In genomic region chrX:13487731-13488505, GRCh38 we compare ENCODE assay signal across 8 cellular contexts.
DNase-seq lines count a peak whose midpoint lies in the region; ATAC-seq, FAIRE-seq and TF ChIP-seq lines count a peak whose summit lies in the region.

No MANE protein-coding gene starts in this region.

- peak overlapping the region; percentile 70 for H3K27ac Mint-ChIP-seq in activated naive CD8-positive, alpha-beta T cell treated with anti-CD3 and anti-CD28 coated beads, Interleukin-2, amount 10 ng/mL, durations not matched to agents 7 days and 5 days

- peaks cover 0 to 8% (median 7%) of the 10 kb centered on the region in 3 donors for H3K4me1 ChIP-seq in pancreas

- no peaks in the 10 kb centered on the region for H3K36me3 Mint-ChIP-seq in activated naive CD8-positive, alpha-beta T cell treated with anti-CD3 and anti-CD28 coated beads, Interleukin-2, amount 10 ng/mL, durations not matched to agents 7 days and 5 days

- H3K4me1 Mint-ChIP-seq in activated naive CD8-positive, alpha-beta T cell treated with anti-CD3 and anti-CD28 coated beads, Interleukin-2, amount 10 ng/mL, durations not matched to agents 7 days and 5 days: peaks cover 24% of the 10 kb centered on the region

- H3K4me3 ChIP-seq in pancreas: no peak overlapping the region

- no peak overlapping the region for H3K4me3 Mint-ChIP-seq in activated naive CD8-positive, alpha-beta T cell treated with anti-CD3 and anti-CD28 coated beads, Interleukin-2, amount 10 ng/mL, durations not matched to agents 7 days and 5 days

- POLR2A ChIA-PET in activated naive CD8-positive, alpha-beta T cell treated with anti-CD3 and anti-CD28 coated beads, Interleukin-2, amount 10 ng/mL, durations not matched to agents 7 days and 5 days (lab: Charles Lee): interaction anchor here (0.6 to 1.6 kb wide), 14 partner anchors 14 to 544 kb away, joined by 3 to 11 read pairs (median 3); partner anchors contain the start of gene TMSB4X

- H3K9me3 Mint-ChIP-seq in activated naive CD8-positive, alpha-beta T cell treated with anti-CD3 and anti-CD28 coated beads, Interleukin-2, amount 10 ng/mL, durations not matched to agents 7 days and 5 days: no peaks in the 10 kb centered on the region

- H3K27ac ChIP-seq in pancreas: peak overlapping the region in 2 of 4 donors; percentile 49 to 61

- peak; percentile 52 for TF ChIP-seq CTCF in GM13976 (IDR thresholded peaks at IDR 0.05; ENCODE audit: borderline replicate concordance, control extremely low read depth, extremely low read depth, insufficient read depth, missing control alignments)
- TF ChIP-seq CTCF in pancreas (IDR thresholded peaks at IDR 0.05): peak; percentile 23 to 51 (median 36)

- DNase-seq in AG08395 (ENCODE audit: low spot score): peak; percentile 78
- peak; percentile 48 for DNase-seq in GM13976 (ENCODE audit: low spot score)
- DNase-seq in HuH-7.5 (ENCODE audit: low spot score): peak; percentile 10
- DNase-seq in OCI-M1 (lab: John Stamatoyannopoulos, UW): peak; percentile 77
- no peak for DNase-seq in activated naive CD8-positive, alpha-beta T cell treated with anti-CD3 and anti-CD28 coated beads, Interleukin-2, amount 10 ng/mL, durations not matched to agents 7 days and 5 days
- DNase-seq in glomerular visceral epithelial cell (ENCODE audit: extremely low spot score): peak; percentile 75
- DNase-seq in pancreas: peak in 3 of 6 donors; percentile 11 to 48 (median 37)

- FAIRE-seq in pancreas (lab: Jason Lieb, UNC): no peak

- ATAC-seq in activated naive CD8-positive, alpha-beta T cell treated with anti-CD3 and anti-CD28 coated beads, Interleukin-2, amount 10 ng/mL, durations not matched to agents 7 days and 5 days (ENCODE audit: low read depth): peak; percentile 68
- ATAC-seq in pancreas: peak; percentile 82 to 92 (median 90)
- ATAC-seq in GM19397 (IDR thresholded peaks at IDR 0.05; ENCODE audit: unreplicated experiment): no peak

- H3K27me3 Mint-ChIP-seq in activated naive CD8-positive, alpha-beta T cell treated with anti-CD3 and anti-CD28 coated beads, Interleukin-2, amount 10 ng/mL, durations not matched to agents 7 days and 5 days: no peaks in the 10 kb centered on the region

- H3K36me3 ChIP-seq in pancreas: no peaks in the 10 kb centered on the region

- H3K27me3 ChIP-seq in pancreas: peaks cover 0 to 13% (median 0%) of the 10 kb centered on the region in 4 donors

- intact Hi-C loops in pancreas (cut with DNase I): loop anchor here in 2 of 3 donors (5.0 to 10.0 kb wide), 2 partner anchors 511 to 533 kb away; partner anchors contain the start of gene TMSB4X (in 1 of the 2)

- WGBS in pancreas, 2 donors: 5 to 13% methylated on average over 7 of the region's 7 CpGs

- no peaks in the 10 kb centered on the region for H3K9me3 ChIP-seq in pancreas

- in situ Hi-C loops in GM13976 (cut with MboI; ENCODE audit: low sequenced_read_pairs, unreplicated experiment): loop anchor here (5.0 to 25.0 kb wide), 4 partner anchors 233 to 676 kb away; no protein-coding TSS in a partner anchor
